ENCODE assay signal across 19 cellular contexts in genomic region chr21:45391743-45392079, GRCh38. TPM values are rescaled to one million over a fixed set of nuclear protein-coding genes. Genes with fewer than 3 reads are reported as not detected.
DNase-seq lines count a peak whose midpoint lies in the region; ATAC-seq and TF ChIP-seq lines count a peak whose summit lies in the region.
"Had no signal": no experiment of that assay in that cellular context is flagged by ENCODE, and none has a peak within 500 bp of the region (broad histone marks: within the 10 kb centered on the region; RNA-seq: fewer than 3 reads in every experiment).

No MANE protein-coding gene starts in this region.

- H3K27me3 Mint-ChIP-seq in WTC11 (ENCODE audit: low read depth) (peaks cover 4% of the 10 kb centered on the region; the same call in 1 of the 2 replicates), glutamatergic neuron (ENCODE audit: unreplicated experiment) (peaks cover 4% of the 10 kb centered on the region)

- H3K36me3 Mint-ChIP-seq in WTC11 (no peaks in the 10 kb centered on the region), glutamatergic neuron (ENCODE audit: unreplicated experiment) (no peaks in the 10 kb centered on the region)
- H3K36me3 Mint-ChIP-seq: IgD-negative memory B cell had no signal

- ATAC-seq in WTC11 (no peak), aorta (ENCODE audit: low FRiP score) (no peak)
- ATAC-seq: HCT116 had no signal

- H3K27me3 ChIP-seq in left ventricle myocardium inferior (ENCODE audit: low read depth): no peaks in the 10 kb centered on the region
- no peaks in the 10 kb centered on the region for H3K27me3 ChIP-seq in aorta (ENCODE audit: control insufficient read depth in 1 of 2, insufficient read depth in 2 of 2, low read length in 1 of 2)

- H3K9me3 ChIP-seq in left ventricle myocardium inferior (replicated peaks): no peaks in the 10 kb centered on the region
- H3K9me3 ChIP-seq in aorta (ENCODE audit: control insufficient read depth, low read length): no peaks in the 10 kb centered on the region
- H3K9me3 ChIP-seq: BE2C, Caco-2 had no signal

- in situ Hi-C loops in KBM-7 (cut with MboI; ENCODE audit: low pct_unique_long_range_greater_than_20kb, low sequenced_read_pairs): no loop called here

- no peaks in the 10 kb centered on the region; the same call in 1 of the 2 replicates for H3K4me1 Mint-ChIP-seq in WTC11
- H3K4me1 Mint-ChIP-seq in glutamatergic neuron (ENCODE audit: low read depth, unreplicated experiment): peaks cover 10% of the 10 kb centered on the region
- H3K4me1 Mint-ChIP-seq: IgD-negative memory B cell had no signal

- CTCF ChIA-PET in WTC11 (lab: Charles Lee): interaction anchor here (1.2 kb wide), 1 partner anchor 83 kb away, joined by 4 read pairs; no protein-coding TSS in a partner anchor

- H3K9me3 Mint-ChIP-seq in WTC11 (no peaks in the 10 kb centered on the region), glutamatergic neuron (ENCODE audit: unreplicated experiment) (peaks cover 6% of the 10 kb centered on the region)
- H3K9me3 Mint-ChIP-seq: CD4-positive, alpha-beta T cell; GM23338; HFFc6; IgD-negative memory B cell had no signal

- TF ChIP-seq CTCF in left ventricle myocardium inferior (IDR thresholded peaks at IDR 0.05; ENCODE audit: borderline replicate concordance) (no peak), WTC11 (IDR thresholded peaks at IDR 0.05) (no peak), glutamatergic neuron (IDR thresholded peaks at IDR 0.05; ENCODE audit: partially characterized antibody, unreplicated experiment) (no peak)

- no peak overlapping the region for H3K4me3 Mint-ChIP-seq in WTC11
- H3K4me3 Mint-ChIP-seq in glutamatergic neuron (ENCODE audit: unreplicated experiment): no peak overlapping the region
- H3K4me3 Mint-ChIP-seq: CD4-positive, alpha-beta T cell; GM23338; HFFc6; IgD-negative memory B cell had no signal

- POLR2A ChIA-PET in WTC11 (lab: Charles Lee): interaction anchor here (0.7 kb wide), 1 partner anchor 781 kb away, joined by 3 read pairs; no protein-coding TSS in a partner anchor

- H3K36me3 ChIP-seq in left ventricle myocardium inferior: no peaks in the 10 kb centered on the region
- H3K36me3 ChIP-seq in aorta (ENCODE audit: control insufficient read depth in 1 of 2, insufficient read depth in 2 of 2, low read length in 1 of 2): no peaks in the 10 kb centered on the region
- H3K36me3 ChIP-seq: BE2C had no signal

- 92 to 93% methylated on average over 4 of the region's 4 CpGs for WGBS in aorta, 2 donors

- no peak overlapping the region for H3K27ac ChIP-seq in left ventricle myocardium inferior (replicated peaks)
- H3K27ac ChIP-seq in aorta (ENCODE audit: low read depth in 1 of 2, low read length in 2 of 2): no peak overlapping the region

- DNase-seq in cardiac septum (ENCODE audit: low spot score) (peak; percentile 39), left ventricle myocardium inferior (no peak), WTC11 (ENCODE audit: low spot score) (no peak), glutamatergic neuron (peak; percentile 2), aorta (peak; percentile 19 to 21), T-helper 9 cell (no peak), KBM-7 (no peak)
- DNase-seq: C1 segment of cervical spinal cord; Caco-2; CD4-positive, alpha-beta T cell; DMS153; DMS79; GF-D8; H7; HFFc6 had no signal

- intact Hi-C loops in cardiac septum (cut with DNase I) (no loop called here), left ventricle myocardium inferior (cut with micrococcal nuclease) (no loop called here), aorta (cut with DNase I) (no loop called here)

- H3K4me3 ChIP-seq in left ventricle myocardium inferior (no peak overlapping the region), aorta (ENCODE audit: low read length in 2 of 2) (no peak overlapping the region)
- H3K4me3 ChIP-seq: GM23338 had no signal

- H3K4me1 ChIP-seq in left ventricle myocardium inferior (peaks cover 15% of the 10 kb centered on the region), aorta (ENCODE audit: control insufficient read depth in 1 of 2, insufficient read depth in 2 of 2, low read length in 2 of 2) (no peaks in the 10 kb centered on the region)
- H3K4me1 ChIP-seq: BE2C had no signal

- H3K27ac Mint-ChIP-seq in WTC11 (peak overlapping the region; percentile 19; the same call in 1 of the 2 replicates), glutamatergic neuron (ENCODE audit: unreplicated experiment) (no peak overlapping the region)
- H3K27ac Mint-ChIP-seq: CD4-positive, alpha-beta T cell; GM23338; HFFc6; IgD-negative memory B cell had no signal

TF ChIP-seq in WTC11, 78 proteins besides CTCF, POLR2A, EP300 and RAD21:
- no peak for TF ChIP-seq CREM (CRISPR knock-in tag; IDR thresholded peaks at IDR 0.05)
- no peak for TF ChIP-seq USF2 (CRISPR knock-in tag; IDR thresholded peaks at IDR 0.05)
- TF ChIP-seq GTF2I (CRISPR knock-in tag; conservative IDR thresholded peaks at IDR 0.05): no peak
- no peak for TF ChIP-seq PRDM15 (CRISPR knock-in tag; IDR thresholded peaks at IDR 0.05)
- TF ChIP-seq ZNF138 (CRISPR knock-in tag; conservative IDR thresholded peaks at IDR 0.05): no peak
- TF ChIP-seq EMX1 (CRISPR knock-in tag; IDR thresholded peaks at IDR 0.05): no peak
- TF ChIP-seq RELA (CRISPR knock-in tag; IDR thresholded peaks at IDR 0.05; ENCODE audit: borderline replicate concordance): no peak
- TF ChIP-seq ZBTB21 (CRISPR knock-in tag; IDR thresholded peaks at IDR 0.05; ENCODE audit: borderline replicate concordance): no peak
- no peak for TF ChIP-seq SMAD3 (CRISPR knock-in tag; IDR thresholded peaks at IDR 0.05; ENCODE audit: borderline replicate concordance)
- TF ChIP-seq STAT6 (CRISPR knock-in tag; conservative IDR thresholded peaks at IDR 0.05; ENCODE audit: low read depth): no peak
TF ChIP-seq in WTC11: peak in this region for 0.

RNA-seq across cellular contexts. Expression of gene COL18A1, which starts 13.3 kb away (rescaled TPM):
- total RNA-seq in cardiac septum: 77.0 TPM
- 66.5 TPM for total RNA-seq in left ventricle myocardium inferior
- total RNA-seq in WTC11 (2021): 231 to 241 TPM (median 231 TPM) in 3 replicates
- total RNA-seq in glutamatergic neuron (ENCODE audit: unreplicated experiment): 9.5 TPM
- 100 to 1,000 TPM; 289 to 301 TPM for total RNA-seq in aorta
- 100 to 1,000 TPM in 1 of 2 donors, 10 to 100 TPM in 1; 97.3 to 963 TPM for polyA plus RNA-seq in aorta

Comparison
In these comparisons a context has a peak if more than half of its experiments do, and no peak if none do; other contexts are left out.
1. DNase-seq: peak in cardiac septum (single experiment), glutamatergic neuron (single experiment) and aorta (2 of 2); none in left ventricle myocardium inferior (single experiment), WTC11 (single experiment), T-helper 9 cell (single experiment) and KBM-7 (single experiment).